ENCODE assay signal across 2 cellular contexts in genomic region chr15:60713096-60714084, GRCh38.
A peak's percentile ranks its signal among the peaks of the same experiment; 100 is the strongest.
TF ChIP-seq lines count a peak whose summit lies in the region.

No MANE protein-coding gene starts in this region.

TF ChIP-seq in liver, 16 proteins besides CTCF, POLR2A, EP300 and RAD21:
- TF ChIP-seq ATF3 (IDR thresholded peaks at IDR 0.05) (no peak), NR2F2 (IDR thresholded peaks at IDR 0.05) (peak; percentile 74), RXRA (IDR thresholded peaks at IDR 0.05) (peak in 1 of 2 donors; percentile 5)

TF ChIP-seq in HepG2, 621 proteins besides CTCF, POLR2A, EP300 and RAD21:
- TF ChIP-seq FOSL1 (CRISPR knock-in tag; IDR thresholded peaks at IDR 0.05; ENCODE audit: borderline replicate concordance): no peak
- no peak for TF ChIP-seq TBP (CRISPR knock-in tag; IDR thresholded peaks at IDR 0.05)
- TF ChIP-seq ARID4A (CRISPR knock-in tag; IDR thresholded peaks at IDR 0.05; ENCODE audit: borderline replicate concordance): no peak
- no peak for TF ChIP-seq RELA (CRISPR knock-in tag; IDR thresholded peaks at IDR 0.05)
- no peak for TF ChIP-seq SIN3A (IDR thresholded peaks at IDR 0.05; ENCODE audit: borderline replicate concordance, low read depth, low read length)
- TF ChIP-seq BHLHE40 (IDR thresholded peaks at IDR 0.05; ENCODE audit: low read length): no peak
- no peak for TF ChIP-seq DNMT1 (CRISPR knock-in tag; IDR thresholded peaks at IDR 0.05)
- no peak for TF ChIP-seq ZNF530 (CRISPR knock-in tag; IDR thresholded peaks at IDR 0.05; ENCODE audit: low read depth)
- TF ChIP-seq EEA1 (CRISPR knock-in tag; IDR thresholded peaks at IDR 0.05; ENCODE audit: borderline replicate concordance): no peak
- TF ChIP-seq ATRX (CRISPR knock-in tag; IDR thresholded peaks at IDR 0.05; ENCODE audit: borderline replicate concordance): no peak
